Comparison of ENCODE assay signal across 3 cellular contexts in the genomic region with DNA sequence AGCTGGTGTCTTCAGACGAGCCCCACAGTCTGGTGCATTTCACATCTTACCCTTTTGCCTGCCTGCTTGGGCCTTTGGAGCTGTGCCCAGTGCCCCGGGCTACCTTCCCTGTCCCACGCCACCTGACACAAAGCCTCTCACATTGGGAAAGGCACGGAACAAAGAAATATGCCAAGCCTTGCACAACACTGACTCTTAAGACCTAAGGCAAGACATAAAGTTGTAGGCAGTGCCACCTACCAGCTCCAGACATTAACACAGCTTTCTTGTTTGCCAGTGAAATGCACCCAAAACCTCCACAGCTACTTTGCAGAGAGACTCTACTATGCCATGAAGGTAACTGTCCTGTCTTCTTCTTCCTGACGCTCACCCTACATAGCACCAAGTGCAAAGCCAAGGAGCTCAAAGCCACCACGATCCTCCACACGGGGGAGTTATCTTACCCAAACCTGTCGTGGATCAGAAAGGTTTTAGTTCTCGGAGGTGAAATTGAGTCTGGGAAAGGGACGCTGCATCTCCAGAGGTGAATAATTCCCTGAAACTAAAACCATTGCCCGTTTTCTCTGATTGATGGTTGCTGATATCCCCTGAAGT. TPM values are rescaled to one million over a fixed set of nuclear protein-coding genes. Genes with fewer than 3 reads are reported as not detected.
"Had no signal": no experiment of that assay in that cellular context is flagged by ENCODE, and none has a peak within 500 bp of the region (broad histone marks: within the 10 kb centered on the region; RNA-seq: fewer than 3 reads in every experiment).

No MANE protein-coding gene starts in this region.

RNA-seq across cellular contexts. Expression of gene ANXA8L1, which starts 11.8 kb away (rescaled TPM):
- total RNA-seq: OCI-LY7, Peyer's patch, SK-MEL-5 had no signal
